In the genomic region with DNA sequence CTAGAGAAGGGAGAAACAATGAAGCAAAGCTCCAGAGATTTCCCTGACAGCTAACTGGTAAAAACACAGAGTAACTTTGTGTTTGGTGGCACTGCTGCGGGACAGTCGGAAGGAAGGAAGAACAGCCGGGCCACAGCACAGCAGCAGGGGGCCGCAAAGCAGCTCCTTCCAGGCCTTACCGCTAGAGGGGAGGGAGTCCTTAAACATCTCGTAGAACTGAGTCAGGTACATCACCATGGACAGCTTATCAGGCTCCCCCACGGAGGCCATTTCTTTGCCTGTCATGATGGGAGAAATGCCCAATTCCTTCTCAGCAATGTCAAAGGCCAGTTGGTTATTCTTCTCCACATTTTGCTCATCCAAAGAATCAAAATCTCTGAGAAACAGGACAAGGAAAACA, we compare ENCODE assay signal across 12 cellular contexts.
DNase-seq lines count a peak whose midpoint lies in the region; ATAC-seq and TF ChIP-seq lines count a peak whose summit lies in the region.
"Had no signal": no experiment of that assay in that cellular context is flagged by ENCODE, and none has a peak within 500 bp of the region (broad histone marks: within the 10 kb centered on the region; RNA-seq: fewer than 3 reads in every experiment).

No MANE protein-coding gene starts in this region.

- DNase-seq in AG04449 (ENCODE audit: low read depth, low spot score) (no peak), HFF-Myc (ENCODE audit: extremely low read depth, low read depth) (no peak), dorsolateral prefrontal cortex (no peak), left kidney (ENCODE audit: low read depth, low spot score) (peak; percentile 52), mucosa of descending colon (no peak)
- DNase-seq in activated effector memory CD4-positive, alpha-beta T cell treated with Interleukin-2 at 50 U/mL for 16 hours, result no peak
- DNase-seq: activated CD8-positive, alpha-beta memory T cell treated with anti-CD3 and anti-CD28 coated beads, Interleukin-2, amount 10 ng/mL, durations not matched to agents 7 days and 5 days; activated naive CD8-positive, alpha-beta T cell treated with anti-CD3 and anti-CD28 coated beads for 36 hours; NCI-H510A had no signal

- H3K4me3 ChIP-seq in AG04449 (ENCODE audit: low read depth, low read length) (no peak overlapping the region), HFF-Myc (replicated peaks; ENCODE audit: low read depth, low read length) (no peak overlapping the region), dorsolateral prefrontal cortex (no peak overlapping the region), mucosa of descending colon (no peak overlapping the region)
- H3K4me3 ChIP-seq: skin epidermis had no signal

- TF ChIP-seq CTCF in AG04449 (IDR thresholded peaks at IDR 0.05; ENCODE audit: insufficient read depth, low read length, missing control alignments) (peak; percentile 51), HFF-Myc (IDR thresholded peaks at IDR 0.05; ENCODE audit: low read depth, low read length, missing control alignments) (peak; percentile 46), dorsolateral prefrontal cortex (IDR thresholded peaks at IDR 0.05 in 54 of 56, conservative IDR thresholded peaks at IDR 0.05 in 2 of 56; ENCODE audit: low read depth in 1 of 56, partially characterized antibody in 56 of 56) (peak in 21 of 56 donors; percentile 3 to 53 (median 32)), mucosa of descending colon (IDR thresholded peaks at IDR 0.05) (no peak)

- ATAC-seq in GM18498 (IDR thresholded peaks at IDR 0.05; ENCODE audit: unreplicated experiment) (no peak), mucosa of descending colon (no peak), GM18868 (IDR thresholded peaks at IDR 0.05; ENCODE audit: unreplicated experiment) (no peak)
- ATAC-seq: activated CD8-positive, alpha-beta memory T cell treated with anti-CD3 and anti-CD28 coated beads, Interleukin-2, amount 10 ng/mL, durations not matched to agents 7 days and 5 days had no signal

- H3K27me3 ChIP-seq in dorsolateral prefrontal cortex, result no peaks in the 10 kb centered on the region

- peaks cover 31% of the 10 kb centered on the region for H3K4me1 ChIP-seq in mucosa of descending colon (ENCODE audit: low read depth)

- peak overlapping the region in 44 of 59 donors; percentile 14 to 75 (median 54) for H3K27ac ChIP-seq in dorsolateral prefrontal cortex
- H3K27ac ChIP-seq: skin epidermis had no signal

- CTCF ChIA-PET in AG04449 (lab: Yijun Ruan, JAX), result interaction anchor here (0.8 to 7.2 kb wide), 11 partner anchors 9 to 190 kb away, joined by 3 to 59 read pairs (median 3); a partner anchor contains a TSS

- intact Hi-C loops in dorsolateral prefrontal cortex (cut with DNase I) (no loop called here), mucosa of descending colon (cut with DNase I, micrococcal nuclease) (no loop called here)

- H3K9me3 ChIP-seq in mucosa of descending colon, result no peaks in the 10 kb centered on the region

- POLR2A ChIA-PET in AG04449 (lab: Yijun Ruan, JAX), result no interaction called here

- H3K36me3 ChIP-seq in mucosa of descending colon (ENCODE audit: low read depth), result no peaks in the 10 kb centered on the region
